ENCODE assay signal across 8 cellular contexts in genomic region chr1:151992345-151993083, GRCh38. TPM values are rescaled to one million over a fixed set of nuclear protein-coding genes. Genes with fewer than 3 reads are reported as not detected.
A peak's percentile ranks its signal among the peaks of the same experiment; 100 is the strongest.
DNase-seq lines count a peak whose midpoint lies in the region; TF ChIP-seq lines count a peak whose summit lies in the region.

No MANE protein-coding gene starts in this region.

- no peaks in the 10 kb centered on the region for H3K9me3 ChIP-seq in liver (ENCODE audit: control insufficient read depth in 4 of 4, low read length in 3 of 4)

- peaks cover 3 to 43% (median 36%) of the 10 kb centered on the region in 4 donors for H3K4me1 ChIP-seq in liver (ENCODE audit: control insufficient read depth in 4 of 4, insufficient read depth in 4 of 4, low read length in 3 of 4)

- peak overlapping the region; percentile 43 to 73 (median 70) for H3K4me3 ChIP-seq in liver (ENCODE audit: low read depth in 1 of 3, low read length in 3 of 3)

- WGBS in liver = 17% methylated on average over 20 of the region's 20 CpGs

- H3K27ac ChIP-seq in liver (ENCODE audit: low read depth in 1 of 2, low read length in 2 of 2) = peak overlapping the region; percentile 76 to 89

- DNase-seq in AG20443 (ENCODE audit: low spot score) (peak; percentile 82), HT-29 (ENCODE audit: low spot score) (peak; percentile 92), T follicular helper cell (ENCODE audit: low read depth) (peak; percentile 0), dermis blood vessel endothelial cell (peak; percentile 82), stromal cell of bone marrow (ENCODE audit: low read depth) (peak; percentile 90), cortex of kidney (lab: John Stamatoyannopoulos, UW) (no peak), NCI-H1417 treated with DMSO at 0.1 percent for 48 hours (lab: John Stamatoyannopoulos, UW) (no peak)

- peak overlapping the region; percentile 27 to 48 for H3K9ac ChIP-seq in liver (ENCODE audit: low read depth in 1 of 2, low read length in 2 of 2)

- no peaks in the 10 kb centered on the region for H3K36me3 ChIP-seq in liver (ENCODE audit: control insufficient read depth in 4 of 4, insufficient read depth in 3 of 4, low read depth in 1 of 4, low read length in 3 of 4)

- no peak for TF ChIP-seq CTCF in liver (IDR thresholded peaks at IDR 0.05; ENCODE audit: low read depth, low read length, missing input control)

- no peaks in the 10 kb centered on the region for H3K27me3 ChIP-seq in liver (ENCODE audit: control insufficient read depth in 4 of 4, insufficient read depth in 4 of 4, low read length in 3 of 4)

- TF ChIP-seq RAD21 in liver (IDR thresholded peaks at IDR 0.05) = no peak

TF ChIP-seq in liver, 16 proteins besides CTCF, POLR2A, EP300 and RAD21:
- TF ChIP-seq YY1 (IDR thresholded peaks at IDR 0.05) (peak; percentile 10), RXRA (IDR thresholded peaks at IDR 0.05) (no peak), HNF4A (conservative IDR thresholded peaks at IDR 0.05) (peak in 1 of 2 donors; percentile 2), FOXA1 (IDR thresholded peaks at IDR 0.05) (no peak), GABPA (IDR thresholded peaks at IDR 0.05 in 1 of 2, conservative IDR thresholded peaks at IDR 0.05 in 1 of 2) (no peak), JUND (IDR thresholded peaks at IDR 0.05) (peak; percentile 49 to 50), SP1 (IDR thresholded peaks at IDR 0.05) (peak; percentile 5), HNF4G (IDR thresholded peaks at IDR 0.05) (no peak)
- TF ChIP-seq, protein P1, sequence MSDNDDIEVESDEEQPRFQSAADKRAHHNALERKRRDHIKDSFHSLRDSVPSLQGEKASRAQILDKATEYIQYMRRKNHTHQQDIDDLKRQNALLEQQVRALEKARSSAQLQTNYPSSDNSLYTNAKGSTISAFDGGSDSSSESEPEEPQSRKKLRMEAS (IDR thresholded peaks at IDR 0.05) = peak; percentile 11

RNA-seq across cellular contexts. Expression of gene S100A10, which starts 1.1 kb away (rescaled TPM):
- 279 and 305 TPM in 2 replicates for total RNA-seq in HT-29 (2014; rRNA removed; shearing (Covaris generic))
- total RNA-seq in dermis blood vessel endothelial cell (148 and 239 TPM in 2 replicates), liver (10 to 100 TPM in 1 of 2 donors, 1 to 10 TPM in 1; 7.0 to 23.1 TPM)
- 10 to 100 TPM; 47.8 to 99.5 TPM for polyA plus RNA-seq in liver

RNA-seq across cellular contexts. Expression of gene S100A11, which starts 44.3 kb away (rescaled TPM):
- 326 and 331 TPM in 2 replicates for total RNA-seq in HT-29 (2014; rRNA removed; shearing (Covaris generic))
- total RNA-seq in dermis blood vessel endothelial cell (12.3 and 24.6 TPM in 2 replicates), liver (10 to 100 TPM in 1 of 2 donors, 1 to 10 TPM in 1; 9.9 to 10.3 TPM)
- polyA plus RNA-seq in liver = 10 to 100 TPM; 51.6 to 76.1 TPM

Comparison
In these comparisons a context has a peak if more than half of its experiments do, and no peak if none do; other contexts are left out.
1. DNase-seq: peak in AG20443 (single experiment), HT-29 (single experiment), T follicular helper cell (single experiment), dermis blood vessel endothelial cell (single experiment) and stromal cell of bone marrow (single experiment); none in cortex of kidney (single experiment) and NCI-H1417 treated with DMSO at 0.1 percent for 48 hours (single experiment).
2. RNA of gene S100A11, which starts 44.3 kb away (total RNA-seq): 326 to 331 TPM in HT-29; 12.3 to 24.6 TPM in dermis blood vessel endothelial cell and 9.9 to 10.3 TPM in liver; every median in the first group is over 10 times any median in the second.